ENCODE assay signal across 39 cellular contexts in the genomic region with DNA sequence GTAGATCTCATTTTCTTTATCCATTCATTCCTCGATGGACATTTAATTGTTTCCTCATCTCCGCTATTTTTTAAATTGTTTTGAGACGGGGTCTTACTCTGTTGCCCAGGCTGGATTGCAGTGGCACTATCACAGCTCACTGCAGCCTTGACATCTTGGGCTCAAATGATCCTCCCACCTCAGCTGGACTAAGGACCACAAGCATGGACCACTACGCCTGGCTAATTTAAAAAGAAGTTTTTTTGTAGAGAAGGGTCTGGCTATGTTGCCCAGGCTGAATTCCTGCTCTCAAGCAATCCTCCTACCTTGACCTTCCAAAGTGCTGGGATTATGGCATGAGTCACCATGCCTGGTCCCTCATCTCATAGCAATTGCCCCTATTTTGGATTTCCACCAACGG. TPM values are rescaled to one million over a fixed set of nuclear protein-coding genes. Genes with fewer than 3 reads are reported as not detected.
"Had no signal": no experiment of that assay in that cellular context is flagged by ENCODE, and none has a peak within 500 bp of the region (broad histone marks: within the 10 kb centered on the region; RNA-seq: fewer than 3 reads in every experiment).

No MANE protein-coding gene starts in this region.

- H3K4me3 ChIP-seq: MG63 had no signal

- H3K36me3 ChIP-seq: MG63 had no signal

- H3K4me2 ChIP-seq: KMS-11 had no signal

- H3K9me3 ChIP-seq: MG63 had no signal

- H3K27me3 ChIP-seq: MG63 had no signal

- H3K27ac ChIP-seq: KMS-11 had no signal

- H3K9ac ChIP-seq: KMS-11 had no signal

- DNase-seq: Karpas-422, Kasumi-1, MG63, MM.1S, MV-4-11, NCI-H1048, NCI-H1092, NCI-H1092 treated with DMSO at 0.1 percent for 48 hours, NCI-H1105, NCI-H1105 treated with DMSO at 0.1 percent for 48 hours, NCI-H1417, NCI-H1417 treated with DMSO at 0.1 percent for 48 hours, NCI-H1436, NCI-H1436 treated with DMSO at 0.1 percent for 48 hours, NCI-H146, NCI-H1694, NCI-H1694 treated with DMSO at 0.1 percent for 48 hours, NCI-H187, NCI-H187 treated with DMSO at 0.1 percent for 48 hours, NCI-H1930, NCI-H2029, NCI-H2029 treated with DMSO at 0.1 percent for 48 hours, NCI-H2081, NCI-H2081 treated with DMSO at 0.1 percent for 48 hours, NCI-H2107, NCI-H2171, NCI-H2171 treated with DMSO at 0.1 percent for 48 hours, NCI-H2227 treated with DMSO at 0.1 percent for 48 hours, NCI-H226, NCI-H345, NCI-H446, NCI-H446 treated with DMSO at 0.1 percent for 48 hours, NCI-H510A, NCI-H510A treated with DMSO at 0.1 percent for 48 hours, NCI-H524 had no signal

RNA-seq across cellular contexts. Expression of gene TRIML1, which starts 7.0 kb away (rescaled TPM):
- total RNA-seq: LHCN-M2, MCF 10A, NCI-H460 had no signal

RNA-seq across cellular contexts. Expression of gene TRIML2, which starts 22.8 kb away (rescaled TPM):
- total RNA-seq: LHCN-M2 had no signal
